Comparison of ENCODE assay signal across 30 cellular contexts in the genomic region with DNA sequence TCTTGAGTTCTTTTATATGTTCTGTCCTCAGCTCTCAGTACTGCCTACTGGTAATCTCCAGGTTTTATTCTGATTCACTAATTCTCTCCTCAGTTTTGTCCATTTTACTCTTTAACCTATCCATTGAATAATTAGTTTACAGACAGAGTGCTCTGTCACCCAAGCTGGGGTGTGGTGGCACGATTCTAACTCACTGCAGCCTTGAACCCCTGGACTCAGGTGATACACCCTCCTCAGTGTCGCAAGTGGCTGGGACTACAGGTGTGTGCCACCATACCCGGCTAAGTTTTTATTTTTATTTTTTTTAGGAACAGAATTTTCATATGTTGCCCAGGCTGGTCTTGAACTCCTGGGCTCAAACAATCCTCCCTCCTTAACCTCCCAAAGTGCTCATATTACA.
"Had no signal": no experiment of that assay in that cellular context is flagged by ENCODE, and none has a peak within 500 bp of the region (broad histone marks: within the 10 kb centered on the region; RNA-seq: fewer than 3 reads in every experiment).

No MANE protein-coding gene starts in this region.

- ATAC-seq: activated CD8-positive, alpha-beta T cell treated with anti-CD3 and anti-CD28 coated beads for 36 hours; activated T-cell treated with anti-CD3 and anti-CD28 coated beads, Interleukin-2, amount 50 U/mL, for 4 hours; naive thymus-derived CD8-positive, alpha-beta T cell; stimulated activated naive CD8-positive, alpha-beta T cell treated with anti-CD3 and anti-CD28 coated beads, Interleukin-15, Interleukin-2, amounts not matched to agents 100 U/mL and 50 U/mL, for 24 hours; WTC11 had no signal

- DNase-seq: activated CD4-positive, alpha-beta T cell treated with anti-CD3 and anti-CD28 coated beads for 1 hour; activated CD4-positive, alpha-beta T cell treated with anti-CD3 and anti-CD28 coated beads, Interleukin-2, amount 10 ng/mL, durations not matched to agents 7 days and 5 days; activated CD8-positive, alpha-beta T cell treated with anti-CD3 and anti-CD28 coated beads for 36 hours; activated T-cell treated with anti-CD3 and anti-CD28 coated beads, Interleukin-2, amount 50 U/mL, for 4 hours; anterior cingulate cortex; cortex of kidney; endodermal cell; foreskin fibroblast; head of caudate nucleus; hypothalamus; immature natural killer cell; kidney; midbrain; naive thymus-derived CD8-positive, alpha-beta T cell; posterior cingulate gyrus; retina; sigmoid colon; SK-N-SH; stimulated activated CD4-positive, alpha-beta T cell treated with anti-CD3 and anti-CD28 coated beads, Interleukin-15, amount 100 ng/mL, for 24 hours; stimulated activated CD4-positive, alpha-beta T cell treated with anti-CD3 and anti-CD28 coated beads, Interleukin-2, amount 100 ng/mL, for 24 hours; stimulated activated naive CD8-positive, alpha-beta T cell treated with anti-CD3 and anti-CD28 coated beads, Interleukin-15, Interleukin-2, amounts not matched to agents 100 U/mL and 50 U/mL, for 24 hours; SW 1271; testis; transverse colon had no signal

- H3K27me3 ChIP-seq: cardiac muscle cell, sigmoid colon, testis, transverse colon had no signal

- H3K4me3 ChIP-seq: cardiac muscle cell, sigmoid colon, testis, transverse colon had no signal

- H3K4me3 Mint-ChIP-seq: activated CD4-positive, alpha-beta T cell treated with anti-CD3 and anti-CD28 coated beads, Interleukin-2, amount 10 ng/mL, durations not matched to agents 7 days and 5 days; activated CD8-positive, alpha-beta T cell treated with anti-CD3 and anti-CD28 coated beads for 36 hours; activated naive CD8-positive, alpha-beta T cell; activated T-cell treated with anti-CD3 and anti-CD28 coated beads, Interleukin-2, amount 50 U/mL, for 4 hours; endodermal cell; WTC11 had no signal

- H3K27ac ChIP-seq: cardiac muscle cell, sigmoid colon, testis, transverse colon had no signal

- H3K9me3 Mint-ChIP-seq: endodermal cell, immature natural killer cell, WTC11 had no signal

- H3K4me2 ChIP-seq: SK-N-SH had no signal

- FAIRE-seq: kidney, urothelium cell line had no signal

- H3K9me2 ChIP-seq: SK-N-SH had no signal

- H3K4me1 ChIP-seq: testis had no signal

- H3K27ac Mint-ChIP-seq: activated CD4-positive, alpha-beta T cell treated with anti-CD3 and anti-CD28 coated beads, Interleukin-2, amount 10 ng/mL, durations not matched to agents 7 days and 5 days; activated CD8-positive, alpha-beta T cell treated with anti-CD3 and anti-CD28 coated beads for 36 hours; activated naive CD8-positive, alpha-beta T cell; T-helper 1 cell treated with Interleukin-12 subunit alpha and Interleukin-12 subunit beta and Interleukin-4 antibody, amounts not matched to agents 30 μg/mL and 1 μg/mL, for 36 hours had no signal

- H3K9me3 ChIP-seq: sigmoid colon, SK-N-SH, testis, transverse colon had no signal

- H3K27me3 Mint-ChIP-seq: activated CD4-positive, alpha-beta T cell treated with anti-CD3 and anti-CD28 coated beads, Interleukin-2, amount 10 ng/mL, durations not matched to agents 7 days and 5 days; activated CD8-positive, alpha-beta T cell treated with anti-CD3 and anti-CD28 coated beads for 36 hours; activated naive CD8-positive, alpha-beta T cell; brain; naive thymus-derived CD8-positive, alpha-beta T cell had no signal
